In genomic region chr7:22433165-22433700, GRCh38 we compare ENCODE assay signal across 8 cellular contexts.
DNase-seq lines count a peak whose midpoint lies in the region; FAIRE-seq and TF ChIP-seq lines count a peak whose summit lies in the region.
"Not testable (repeated sequence)": the region's sequence is repeated elsewhere in the genome, so short reads cannot be mapped to it uniquely, and the experiment has no call there.

No MANE protein-coding gene starts in this region.

- H3K4me1 ChIP-seq in BLaER1 (peaks cover 28% of the 10 kb centered on the region), H9 (ENCODE audit: insufficient read depth, low read length) (peaks cover 14% of the 10 kb centered on the region), OCI-LY1 (ENCODE audit: insufficient read depth, low read length, severe bottlenecking) (peaks cover 66% of the 10 kb centered on the region), astrocyte (ENCODE audit: insufficient read depth, low read length) (peaks cover 23% of the 10 kb centered on the region), iPS-18a (ENCODE audit: control insufficient read depth, low read depth, low read length) (peaks cover 21% of the 10 kb centered on the region), neural progenitor cell (peaks cover 17% of the 10 kb centered on the region)
- H3K4me1 ChIP-seq in endodermal cell (ENCODE audit: control insufficient read depth, insufficient read depth, low read length); suprapubic skin: not testable (repeated sequence)

- not testable (repeated sequence) for H2BK20ac ChIP-seq in H9 (ENCODE audit: low read depth, low read length, poor library complexity, severe bottlenecking)

- DNase-seq in H9; astrocyte (ENCODE audit: low read depth); endodermal cell; neural progenitor cell (ENCODE audit: low spot score); suprapubic skin (ENCODE audit: low spot score in 2 of 2): not testable (repeated sequence)

- H3K27ac Mint-ChIP-seq in H9 = peak overlapping the region in 2 of 3 experiments; percentile 97 to 98; a peak in 5 of 7 replicates
- H3K27ac Mint-ChIP-seq in astrocyte (ENCODE audit: unreplicated experiment) = peak overlapping the region; percentile 63
- peak overlapping the region; percentile 97 for H3K27ac Mint-ChIP-seq in endodermal cell
- peak overlapping the region; percentile 32 for H3K27ac Mint-ChIP-seq in neural progenitor cell

- peaks cover 17% of the 10 kb centered on the region for H3K9me3 ChIP-seq in BLaER1
- H3K9me3 ChIP-seq in H9 (ENCODE audit: control insufficient read depth, low read depth, low read length); OCI-LY1 (ENCODE audit: low read length); astrocyte (ENCODE audit: insufficient read depth, low read depth, low read length); endodermal cell (ENCODE audit: control insufficient read depth, low read length); iPS-18a (ENCODE audit: control insufficient read depth, low read depth, low read length); neural progenitor cell (ENCODE audit: low read depth); suprapubic skin: not testable (repeated sequence)

- not testable (repeated sequence) for H3K27me3 Mint-ChIP-seq in H9 (ENCODE audit: low read depth); astrocyte (ENCODE audit: low read depth, unreplicated experiment); endodermal cell (ENCODE audit: insufficient read depth); neural progenitor cell (ENCODE audit: insufficient read depth, low read depth)

- not testable (repeated sequence) for H2BK5ac ChIP-seq in H9 (ENCODE audit: insufficient read length, low read length)

- not testable (repeated sequence) for H3K4me3 ChIP-seq in BLaER1; OCI-LY1 (ENCODE audit: low read depth, low read length, poor library complexity, severe bottlenecking); endodermal cell (ENCODE audit: low read length); neural progenitor cell; suprapubic skin
- peak overlapping the region; percentile 9 for H3K4me3 ChIP-seq in astrocyte (ENCODE audit: insufficient read depth, low read depth, low read length)
- H3K4me3 ChIP-seq in iPS-18a (ENCODE audit: low read length) = peak overlapping the region; percentile 21

- H3K9ac ChIP-seq in BLaER1; H9 (ENCODE audit: extremely low read depth, insufficient read length, low read length); OCI-LY1 (ENCODE audit: low read length); astrocyte (ENCODE audit: low read length); endodermal cell (ENCODE audit: extremely low read depth, low read length, poor library complexity, severe bottlenecking); neural progenitor cell: not testable (repeated sequence)
- peak overlapping the region; percentile 5 for H3K9ac ChIP-seq in iPS-18a (ENCODE audit: low read length)

- not testable (repeated sequence) for H3K23me2 ChIP-seq in H9 (ENCODE audit: insufficient read length, low read depth, low read length, poor library complexity, severe bottlenecking)

- no CpG with 5 or more reads among the region's 2 CpGs for WGBS in H9 (ENCODE audit: extremely low coverage, insufficient read length, low lambda C conversion rate)
- 90% methylated on average over 1 of the region's 2 CpGs; no CpG with 5 or more reads in 1 of the 2 experiments for WGBS in endodermal cell (ENCODE audit: insufficient coverage in 1 of 2, insufficient read length in 1 of 2), 2 experiments
- 73% methylated on average over 2 of the region's 2 CpGs for WGBS in suprapubic skin

- H2BK120ac ChIP-seq in H9 (ENCODE audit: low read depth, low read length, poor library complexity, severe bottlenecking) = not testable (repeated sequence)

- H3K27ac ChIP-seq in BLaER1; endodermal cell (ENCODE audit: low read depth, low read length): not testable (repeated sequence)
- H3K27ac ChIP-seq in H9 (ENCODE audit: insufficient read length, low read depth, low read length) = peak overlapping the region; percentile 67
- H3K27ac ChIP-seq in OCI-LY1 (ENCODE audit: low read depth, low read length, poor library complexity, severe bottlenecking) = peak overlapping the region; percentile 85
- peak overlapping the region; percentile 36 for H3K27ac ChIP-seq in astrocyte (ENCODE audit: low read depth, low read length)
- H3K27ac ChIP-seq in iPS-18a (ENCODE audit: low read length) = peak overlapping the region; percentile 74
- H3K27ac ChIP-seq in neural progenitor cell = peak overlapping the region; percentile 56
- H3K27ac ChIP-seq in suprapubic skin = peak overlapping the region; percentile 78

- not testable (repeated sequence) for H3K14ac ChIP-seq in H9 (ENCODE audit: insufficient read depth, low read length)

- H3K9me3 Mint-ChIP-seq in H9; astrocyte (ENCODE audit: unreplicated experiment); endodermal cell; neural progenitor cell: not testable (repeated sequence)

- H3K4me2 ChIP-seq in BLaER1 (peak overlapping the region; percentile 30; the same call in 1 of the 2 replicates), astrocyte (ENCODE audit: low read length) (peak overlapping the region; percentile 64), neural progenitor cell (peak overlapping the region; percentile 31)
- not testable (repeated sequence) for H3K4me2 ChIP-seq in H9 (ENCODE audit: insufficient read depth, insufficient read length, low read length); OCI-LY1 (ENCODE audit: low read length)

- H3K4ac ChIP-seq in H9 (ENCODE audit: low read depth, low read length) = not testable (repeated sequence)

- FAIRE-seq in astrocyte (lab: Jason Lieb, UNC) = not testable (repeated sequence)

- TF ChIP-seq EP300 in suprapubic skin (IDR thresholded peaks at IDR 0.05) = not testable (repeated sequence)

- not testable (repeated sequence) for H3T11ph ChIP-seq in H9 (ENCODE audit: low read length)

- not testable (repeated sequence) for H4K8ac ChIP-seq in H9 (replicated peaks; ENCODE audit: insufficient read length, low read depth, low read length)

- not testable (repeated sequence) for H3K9me2 ChIP-seq in OCI-LY1 (ENCODE audit: low read depth, low read length)

- H3K56ac ChIP-seq in H9 (ENCODE audit: insufficient read length, low read depth, low read length) = not testable (repeated sequence)

- peaks cover 32 to 35% of the 10 kb centered on the region in 2 experiments for H3K4me1 Mint-ChIP-seq in H9
- H3K4me1 Mint-ChIP-seq in astrocyte (ENCODE audit: low read depth, unreplicated experiment) = peaks cover 20% of the 10 kb centered on the region
- peaks cover 20% of the 10 kb centered on the region for H3K4me1 Mint-ChIP-seq in endodermal cell
- peaks cover 20% of the 10 kb centered on the region for H3K4me1 Mint-ChIP-seq in neural progenitor cell

- TF ChIP-seq CTCF in H9 (conservative IDR thresholded peaks at IDR 0.05); OCI-LY1 (IDR thresholded peaks at IDR 0.05; ENCODE audit: low read length); astrocyte (IDR thresholded peaks at IDR 0.05; ENCODE audit: insufficient read depth, low read depth, low read length); endodermal cell (conservative IDR thresholded peaks at IDR 0.05); neural progenitor cell (IDR thresholded peaks at IDR 0.05); suprapubic skin (IDR thresholded peaks at IDR 0.05): not testable (repeated sequence)

- not testable (repeated sequence) for H2BK15ac ChIP-seq in H9 (ENCODE audit: low read depth, low read length)

- not testable (repeated sequence) for H2AFZ ChIP-seq in H9 (ENCODE audit: low read length); OCI-LY1 (ENCODE audit: low read length); neural progenitor cell (replicated peaks)
- H2AFZ ChIP-seq in astrocyte (ENCODE audit: low read depth, low read length) = peak overlapping the region; percentile 16

- H3K36me3 ChIP-seq in BLaER1; OCI-LY1 (ENCODE audit: insufficient read depth, low read length); astrocyte (ENCODE audit: insufficient read depth, low read length); endodermal cell (ENCODE audit: control insufficient read depth, insufficient read depth, low read length); iPS-18a (ENCODE audit: control insufficient read depth, low read depth, low read length); neural progenitor cell; suprapubic skin: not testable (repeated sequence)

- H3K79me2 ChIP-seq in H9 (ENCODE audit: insufficient read depth, low read length); OCI-LY1 (ENCODE audit: insufficient read depth, low read length); astrocyte (ENCODE audit: insufficient read depth, low read length); neural progenitor cell (ENCODE audit: low read depth): not testable (repeated sequence)

- not testable (repeated sequence) for H3K79me1 ChIP-seq in H9 (ENCODE audit: insufficient read depth, low read depth, low read length, poor library complexity, severe bottlenecking)

- not testable (repeated sequence) for H4K5ac ChIP-seq in H9 (ENCODE audit: insufficient read length, low read depth, low read length)

- not testable (repeated sequence) for H2BK12ac ChIP-seq in H9 (ENCODE audit: insufficient read length, low read depth, low read length)

- H4K20me1 ChIP-seq in BLaER1; H9 (ENCODE audit: control insufficient read depth, insufficient read depth, insufficient read length); OCI-LY1 (ENCODE audit: insufficient read depth, low read length); astrocyte (ENCODE audit: insufficient read depth, low read length); neural progenitor cell (ENCODE audit: low read depth): not testable (repeated sequence)

- not testable (repeated sequence) for H3K4me3 Mint-ChIP-seq in H9; astrocyte (ENCODE audit: unreplicated experiment); endodermal cell; neural progenitor cell

- TF ChIP-seq POLR2A in suprapubic skin (IDR thresholded peaks at IDR 0.05) = not testable (repeated sequence)

- H2AK5ac ChIP-seq in H9 (ENCODE audit: insufficient read length, low read length) = not testable (repeated sequence)

- not testable (repeated sequence) for H3K23ac ChIP-seq in H9 (ENCODE audit: insufficient read length, low read depth, low read length)

- H3K18ac ChIP-seq in H9 (ENCODE audit: insufficient read length, low read depth, low read length) = not testable (repeated sequence)

- H4K91ac ChIP-seq in H9 (ENCODE audit: insufficient read length, low read depth, low read length) = not testable (repeated sequence)

- H3F3A ChIP-seq in OCI-LY1 (ENCODE audit: insufficient read depth, low read length) = not testable (repeated sequence)
- H3F3A ChIP-seq in neural progenitor cell (ENCODE audit: low read depth) = peaks cover 12% of the 10 kb centered on the region

- H3K36me3 Mint-ChIP-seq in H9 (ENCODE audit: insufficient read depth in 1 of 3, low read depth in 3 of 3); astrocyte (ENCODE audit: low read depth, unreplicated experiment); neural progenitor cell: not testable (repeated sequence)
- peaks cover 20% of the 10 kb centered on the region for H3K36me3 Mint-ChIP-seq in endodermal cell (ENCODE audit: low read depth)

- not testable (repeated sequence) for H3K27me3 ChIP-seq in BLaER1; H9 (ENCODE audit: insufficient read depth, low read length); OCI-LY1 (ENCODE audit: insufficient read depth, low read length); astrocyte (ENCODE audit: insufficient read depth, low read length); endodermal cell (ENCODE audit: control insufficient read depth, insufficient read depth, low read length, poor library complexity, severe bottlenecking); iPS-18a (ENCODE audit: control insufficient read depth, insufficient read depth, low read length); neural progenitor cell; suprapubic skin

Comparison
In these comparisons a context has a peak if more than half of its experiments do, and no peak if none do; other contexts are left out.
1. H3K27ac Mint-ChIP-seq: peak in every context shown above with its lines; median percentile 98 in H9; 97 in endodermal cell; 63 in astrocyte; 32 in neural progenitor cell.